In the genomic region with DNA sequence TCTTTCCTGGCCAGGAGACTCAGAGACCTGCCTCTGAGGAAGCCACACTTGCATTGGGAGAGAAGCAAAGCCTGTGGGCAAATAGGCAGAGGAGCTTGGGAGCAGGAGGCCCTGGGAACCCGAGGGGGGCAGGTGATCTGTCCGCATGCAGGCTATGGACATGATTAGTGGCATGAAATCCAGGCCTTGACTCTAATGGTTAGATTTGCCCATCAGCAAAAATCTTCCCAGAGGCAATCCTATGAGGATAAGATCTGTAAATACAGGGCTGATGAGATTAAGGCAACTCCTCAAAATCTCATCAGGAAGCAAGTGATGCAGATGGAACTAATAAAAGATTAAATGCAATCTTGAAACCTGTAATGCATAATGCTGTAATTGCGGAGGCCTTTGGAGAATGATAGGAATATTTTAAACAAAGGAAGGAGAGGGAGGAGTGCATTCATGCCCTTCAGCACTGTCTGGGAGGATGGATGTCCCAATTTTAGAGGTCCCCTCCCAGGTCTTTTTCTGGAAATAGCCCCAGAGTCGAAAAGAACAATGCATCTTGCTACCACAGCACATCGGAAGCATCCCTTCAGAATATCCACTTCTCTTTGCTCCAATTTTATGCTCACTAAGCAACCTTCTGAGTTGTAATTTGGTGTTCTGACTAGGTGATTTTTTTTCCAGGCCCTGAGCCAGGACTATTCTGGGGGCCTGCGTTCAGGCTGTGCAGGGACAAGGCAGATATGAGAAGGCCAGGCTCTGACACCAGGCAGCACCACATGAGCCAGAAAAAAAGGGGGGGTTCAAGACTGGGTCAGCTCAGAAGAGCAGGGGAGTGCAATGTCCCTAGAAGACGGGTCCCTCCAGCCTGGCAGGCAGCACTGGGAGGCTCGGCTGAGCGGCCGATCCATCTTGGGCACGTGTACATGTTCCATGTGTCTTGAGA, we compare ENCODE assay signal across 19 cellular contexts.
DNase-seq lines count a peak whose midpoint lies in the region; ATAC-seq and TF ChIP-seq lines count a peak whose summit lies in the region.
"Had no signal": no experiment of that assay in that cellular context is flagged by ENCODE, and none has a peak within 500 bp of the region (broad histone marks: within the 10 kb centered on the region; RNA-seq: fewer than 3 reads in every experiment).

No MANE protein-coding gene starts in this region.

- intact Hi-C loops in esophagus muscularis mucosa (cut with DNase I) = no loop called here
- intact Hi-C loops in left ventricle myocardium superior (cut with micrococcal nuclease) = no loop called here

- CTCF ChIA-PET in SK-N-SH (lab: Yijun Ruan, JAX) = interaction anchor here (0.7 to 2.6 kb wide), 2 partner anchors 110 to 815 kb away, joined by 3 to 6 read pairs; no protein-coding TSS in a partner anchor

- H3K9me3 Mint-ChIP-seq in progenitor cell of endocrine pancreas (ENCODE audit: low read depth) = no peaks in the 10 kb centered on the region

- H2AFZ ChIP-seq in SK-N-SH (ENCODE audit: low read depth) = no peak overlapping the region

- POLR2A ChIA-PET in SK-N-SH (lab: Yijun Ruan, JAX) = interaction anchor here (1.5 kb wide), 1 partner anchor 67 kb away, joined by 3 read pairs; a partner anchor contains a TSS

- no peak overlapping the region for H3K4me3 Mint-ChIP-seq in progenitor cell of endocrine pancreas (ENCODE audit: low read depth)
- H3K4me3 Mint-ChIP-seq: CD14-positive monocyte had no signal

- H3K4me3 ChIP-seq in BE2C (ENCODE audit: low read depth, low read length) (no peak overlapping the region), SK-N-SH (ENCODE audit: low read depth in 2 of 2, low read length in 1 of 2) (no peak overlapping the region), esophagus muscularis mucosa (no peak overlapping the region), MG63 (no peak overlapping the region)

- no peaks in the 10 kb centered on the region for H3K4me1 Mint-ChIP-seq in progenitor cell of endocrine pancreas (ENCODE audit: low read depth)
- H3K4me1 Mint-ChIP-seq: CD14-positive monocyte had no signal

- ATAC-seq in left ventricle myocardium superior = peak; percentile 99
- no peak for ATAC-seq in foreskin keratinocyte

- H3K27me3 Mint-ChIP-seq in progenitor cell of endocrine pancreas = peaks cover 21% of the 10 kb centered on the region

- H3K4me2 ChIP-seq in SK-N-SH = no peak overlapping the region

- no peaks in the 10 kb centered on the region for H3K79me2 ChIP-seq in SK-N-SH (ENCODE audit: insufficient read depth)

- H3K27ac Mint-ChIP-seq in progenitor cell of endocrine pancreas = no peak overlapping the region
- H3K27ac Mint-ChIP-seq: CD14-positive monocyte had no signal

- no peak overlapping the region for H3K9ac ChIP-seq in SK-N-SH

- WGBS in SK-N-SH (ENCODE audit: low lambda C conversion rate) = 23% methylated on average over 11 of the region's 11 CpGs
- WGBS in esophagus muscularis mucosa = 67% methylated on average over 11 of the region's 11 CpGs

- H3K36me3 ChIP-seq in BE2C = no peaks in the 10 kb centered on the region
- H3K36me3 ChIP-seq in SK-N-SH (replicated peaks in 1 of 2; ENCODE audit: control insufficient read depth in 1 of 2, insufficient read depth in 2 of 2, low read length in 1 of 2) = no peaks in the 10 kb centered on the region
- no peaks in the 10 kb centered on the region for H3K36me3 ChIP-seq in esophagus muscularis mucosa
- no peaks in the 10 kb centered on the region for H3K36me3 ChIP-seq in MG63

- no peaks in the 10 kb centered on the region for H4K20me1 ChIP-seq in SK-N-SH (ENCODE audit: insufficient read depth)

- TF ChIP-seq POLR2A in esophagus muscularis mucosa (IDR thresholded peaks at IDR 0.05; ENCODE audit: low read depth) = no peak

- H3K36me3 Mint-ChIP-seq in progenitor cell of endocrine pancreas (ENCODE audit: insufficient read depth) = no peaks in the 10 kb centered on the region
- H3K36me3 Mint-ChIP-seq: CD14-positive monocyte had no signal

- H3K9me2 ChIP-seq in SK-N-SH = no peaks in the 10 kb centered on the region

- TF ChIP-seq CTCF in BE2C (IDR thresholded peaks at IDR 0.05; ENCODE audit: low read depth, low read length) (no peak), SK-N-SH (IDR thresholded peaks at IDR 0.05) (no peak), esophagus muscularis mucosa (IDR thresholded peaks at IDR 0.05) (no peak), foreskin keratinocyte (conservative IDR thresholded peaks at IDR 0.05) (no peak), progenitor cell of endocrine pancreas (IDR thresholded peaks at IDR 0.05; ENCODE audit: unreplicated experiment) (no peak)

- peak in 1 of 2 experiments; percentile 97; a peak in 2 of 4 replicates for TF ChIP-seq EP300 in SK-N-SH (IDR thresholded peaks at IDR 0.05; ENCODE audit: borderline replicate concordance in 1 of 2, low read depth in 1 of 2, low read length in 1 of 2)
- TF ChIP-seq EP300 in esophagus muscularis mucosa (IDR thresholded peaks at IDR 0.05) = no peak

- H3K27ac ChIP-seq in SK-N-SH (ENCODE audit: low read depth in 2 of 2, low read length in 1 of 2) = peak overlapping the region in 1 of 2 experiments; percentile 95; a peak in 2 of 4 replicates
- H3K27ac ChIP-seq in esophagus muscularis mucosa (replicated peaks in 1 of 4) = no peak overlapping the region
- H3K27ac ChIP-seq in foreskin keratinocyte = no peak overlapping the region
- H3K27ac ChIP-seq: RWPE1 had no signal

- H3K27me3 ChIP-seq in BE2C = no peaks in the 10 kb centered on the region; the same call in 1 of the 2 replicates
- H3K27me3 ChIP-seq in SK-N-SH (ENCODE audit: insufficient read depth) = no peaks in the 10 kb centered on the region
- H3K27me3 ChIP-seq in esophagus muscularis mucosa = no peaks in the 10 kb centered on the region
- H3K27me3 ChIP-seq in MG63 = no peaks in the 10 kb centered on the region
- no peaks in the 10 kb centered on the region for H3K27me3 ChIP-seq in foreskin keratinocyte

- peak; percentile 38; the same call in 1 of the 2 replicates for TF ChIP-seq RAD21 in SK-N-SH (IDR thresholded peaks at IDR 0.05; ENCODE audit: low read length)

- DNase-seq in BE2C (peak; percentile 27), SK-N-SH (peak; percentile 71), esophagus muscularis mucosa (ENCODE audit: extremely low spot score) (peak; percentile 78), left ventricle myocardium superior (peak; percentile 65), MG63 (no peak), foreskin keratinocyte (no peak), progenitor cell of endocrine pancreas (ENCODE audit: low spot score, unreplicated experiment) (no peak)
- DNase-seq in activated CD8-positive, alpha-beta memory T cell treated with anti-CD3 and anti-CD28 coated beads, Interleukin-2, amount 50 U/mL, for 4 hours = no peak
- DNase-seq: AML-193; DMS53; H7; Karpas-422; NCI-H1417; NCI-H1694 treated with DMSO at 0.1 percent for 48 hours; NCI-H446 treated with DMSO at 0.1 percent for 48 hours; NCI-H526 treated with DMSO at 0.1 percent for 48 hours; NK-92 treated with Interleukin-12 subunit alpha and Interleukin-12 subunit beta, amount 100 ng/mL, for 24 hours had no signal

- H3K4me1 ChIP-seq in BE2C (peaks cover 2% of the 10 kb centered on the region), SK-N-SH (ENCODE audit: control insufficient read depth in 1 of 2, insufficient read depth in 2 of 2, low read depth in 1 of 2, low read length in 1 of 2) (peaks cover 0 to 37% of the 10 kb centered on the region in 2 experiments; a peak in 2 of 4 replicates), esophagus muscularis mucosa (peaks cover 0 to 7% (median 6%) of the 10 kb centered on the region in 4 donors), foreskin keratinocyte (no peaks in the 10 kb centered on the region)

- H3K9me3 ChIP-seq in BE2C (no peaks in the 10 kb centered on the region), SK-N-SH (no peaks in the 10 kb centered on the region), esophagus muscularis mucosa (no peaks in the 10 kb centered on the region), MG63 (no peaks in the 10 kb centered on the region)

- no peaks in the 10 kb centered on the region for H3F3A ChIP-seq in SK-N-SH (replicated peaks; ENCODE audit: insufficient read depth)

TF ChIP-seq in SK-N-SH, 30 proteins besides CTCF, POLR2A, EP300 and RAD21 (continues in another document):
- TF ChIP-seq, protein P1, sequence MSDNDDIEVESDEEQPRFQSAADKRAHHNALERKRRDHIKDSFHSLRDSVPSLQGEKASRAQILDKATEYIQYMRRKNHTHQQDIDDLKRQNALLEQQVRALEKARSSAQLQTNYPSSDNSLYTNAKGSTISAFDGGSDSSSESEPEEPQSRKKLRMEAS (IDR thresholded peaks at IDR 0.05; ENCODE audit: low read depth) = no peak
- TF ChIP-seq RFX5 (IDR thresholded peaks at IDR 0.05; ENCODE audit: low read length) = no peak
- TF ChIP-seq EZH2phosphoT487 (IDR thresholded peaks at IDR 0.05; ENCODE audit: borderline replicate concordance, low read depth) = no peak
- TF ChIP-seq MXI1 (IDR thresholded peaks at IDR 0.05; ENCODE audit: low read depth, low read length) = no peak
- 0 out of 2 replicates have a peak, but pooled peaks have one; percentile 26 for TF ChIP-seq POLR2AphosphoS5 (IDR thresholded peaks at IDR 0.05; ENCODE audit: low read depth, low read length)
- TF ChIP-seq TEAD4 (IDR thresholded peaks at IDR 0.05; ENCODE audit: borderline replicate concordance, insufficient read depth) = peak; percentile 22; the same call in 1 of the 2 replicates
- TF ChIP-seq RCOR1 (IDR thresholded peaks at IDR 0.05; ENCODE audit: low read length) = peak; percentile 94
- peak; percentile 97 for TF ChIP-seq GATA2 (CRISPR knock-in tag; IDR thresholded peaks at IDR 0.05)
- TF ChIP-seq RXRA (IDR thresholded peaks at IDR 0.05; ENCODE audit: borderline replicate concordance, low read depth) = no peak
- no peak for TF ChIP-seq NRF1 (IDR thresholded peaks at IDR 0.05; ENCODE audit: low read depth, low read length)
- TF ChIP-seq, protein P2, sequence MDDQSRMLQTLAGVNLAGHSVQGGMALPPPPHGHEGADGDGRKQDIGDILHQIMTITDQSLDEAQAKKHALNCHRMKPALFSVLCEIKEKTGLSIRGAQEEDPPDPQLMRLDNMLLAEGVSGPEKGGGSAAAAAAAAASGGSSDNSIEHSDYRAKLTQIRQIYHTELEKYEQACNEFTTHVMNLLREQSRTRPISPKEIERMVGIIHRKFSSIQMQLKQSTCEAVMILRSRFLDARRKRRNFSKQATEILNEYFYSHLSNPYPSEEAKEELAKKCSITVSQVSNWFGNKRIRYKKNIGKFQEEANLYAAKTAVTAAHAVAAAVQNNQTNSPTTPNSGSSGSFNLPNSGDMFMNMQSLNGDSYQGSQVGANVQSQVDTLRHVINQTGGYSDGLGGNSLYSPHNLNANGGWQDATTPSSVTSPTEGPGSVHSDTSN (IDR thresholded peaks at IDR 0.05) = no peak
- TF ChIP-seq JUND (IDR thresholded peaks at IDR 0.05) = no peak
- peak; percentile 45 for TF ChIP-seq TCF12 (IDR thresholded peaks at IDR 0.05)
- peak; percentile 97 for TF ChIP-seq FOXJ3 (CRISPR knock-in tag; IDR thresholded peaks at IDR 0.05)
- no peak for TF ChIP-seq FOXM1 (IDR thresholded peaks at IDR 0.05; ENCODE audit: low read depth)

Comparison
In these comparisons a context has a peak if more than half of its experiments do, and no peak if none do; other contexts are left out.
1. DNase-seq: peak in BE2C (single experiment), SK-N-SH (single experiment), esophagus muscularis mucosa (single experiment) and left ventricle myocardium superior (single experiment); none in MG63 (single experiment), foreskin keratinocyte (0 of 2), activated CD8-positive, alpha-beta memory T cell treated with anti-CD3 and anti-CD28 coated beads, Interleukin-2, amount 50 U/mL, for 4 hours (single experiment) and progenitor cell of endocrine pancreas (single experiment).